Comparison of ENCODE assay signal across 1 cellular context in genomic region chr3:170128977-170129431, GRCh38.
A peak's percentile ranks its signal among the peaks of the same experiment; 100 is the strongest.
TF ChIP-seq lines count a peak whose summit lies in the region.

No MANE protein-coding gene starts in this region.

TF ChIP-seq in HEK293, 187 proteins besides CTCF, POLR2A, EP300 and RAD21 (continued from another document and continues in another):
- TF ChIP-seq ZNF473 (tag by site-specific recombination; IDR thresholded peaks at IDR 0.05) (no peak), PBX3 (CRISPR knock-in tag; IDR thresholded peaks at IDR 0.05) (no peak), ZNF704 (tag by site-specific recombination; IDR thresholded peaks at IDR 0.05) (no peak), MEIS1 (CRISPR knock-in tag; IDR thresholded peaks at IDR 0.05; ENCODE audit: borderline replicate concordance) (no peak), ZNF664 (tag by site-specific recombination; IDR thresholded peaks at IDR 0.05) (no peak), ZNF398 (tag by site-specific recombination; IDR thresholded peaks at IDR 0.05) (no peak), ZNF266 (tag by site-specific recombination; IDR thresholded peaks at IDR 0.05; ENCODE audit: low read depth) (no peak), ZNF174 (tag by site-specific recombination; IDR thresholded peaks at IDR 0.05) (no peak), ZSCAN30 (tag by site-specific recombination; IDR thresholded peaks at IDR 0.05) (no peak), ZNF10 (tag by site-specific recombination; IDR thresholded peaks at IDR 0.05) (peak; percentile 91), HOXC10 (CRISPR knock-in tag; IDR thresholded peaks at IDR 0.05) (no peak), ZBTB6 (tag by site-specific recombination; IDR thresholded peaks at IDR 0.05) (no peak), MYNN (tag by site-specific recombination; IDR thresholded peaks at IDR 0.05; ENCODE audit: borderline replicate concordance) (no peak), ZNF830 (tag by site-specific recombination; IDR thresholded peaks at IDR 0.05; ENCODE audit: low read depth) (no peak), ZNF354C (tag by site-specific recombination; IDR thresholded peaks at IDR 0.05; ENCODE audit: borderline replicate concordance, low read depth) (no peak), ZBTB11 (tag by site-specific recombination; conservative IDR thresholded peaks at IDR 0.05; ENCODE audit: low read depth) (no peak), ZNF558 (tag by site-specific recombination; IDR thresholded peaks at IDR 0.05) (no peak), ZNF510 (tag by site-specific recombination; IDR thresholded peaks at IDR 0.05; ENCODE audit: insufficient replicate concordance) (no peak), ZNF121 (tag by site-specific recombination; IDR thresholded peaks at IDR 0.05) (no peak), ZNF623 (tag by site-specific recombination; IDR thresholded peaks at IDR 0.05) (no peak), ZNF629 (tag by site-specific recombination; IDR thresholded peaks at IDR 0.05) (0 out of 2 replicates have a peak, but pooled peaks have one; percentile 10), ZNF16 (tag by site-specific recombination; IDR thresholded peaks at IDR 0.05; ENCODE audit: low read depth) (no peak), ZNF600 (tag by site-specific recombination; IDR thresholded peaks at IDR 0.05) (peak; percentile 75), RBAK (tag by site-specific recombination; IDR thresholded peaks at IDR 0.05) (no peak), SP3 (tag by site-specific recombination; IDR thresholded peaks at IDR 0.05) (peak; percentile 10; the same call in 1 of the 2 replicates), SCRT1 (tag by site-specific recombination; IDR thresholded peaks at IDR 0.05; ENCODE audit: borderline replicate concordance) (no peak), ZNF707 (tag by site-specific recombination; IDR thresholded peaks at IDR 0.05) (no peak), ZNF518A (tag by site-specific recombination; conservative IDR thresholded peaks at IDR 0.05; ENCODE audit: low read depth) (no peak), KLF16 (tag by site-specific recombination; IDR thresholded peaks at IDR 0.05) (no peak), SP7 (tag by site-specific recombination; IDR thresholded peaks at IDR 0.05) (peak; percentile 74), SETDB1 (IDR thresholded peaks at IDR 0.05; ENCODE audit: insufficient read length, low read length) (peak; percentile 48), ZNF776 (tag by site-specific recombination; IDR thresholded peaks at IDR 0.05; ENCODE audit: borderline replicate concordance) (no peak), ZNF76 (tag by site-specific recombination; IDR thresholded peaks at IDR 0.05; ENCODE audit: borderline replicate concordance, low read depth) (no peak), KLF8 (tag by site-specific recombination; IDR thresholded peaks at IDR 0.05) (no peak), ZNF202 (tag by site-specific recombination; IDR thresholded peaks at IDR 0.05; ENCODE audit: borderline replicate concordance) (no peak), ZNF175 (tag by site-specific recombination; IDR thresholded peaks at IDR 0.05) (no peak), SALL2 (tag by site-specific recombination; IDR thresholded peaks at IDR 0.05; ENCODE audit: borderline replicate concordance) (no peak), ZNF426 (tag by site-specific recombination; IDR thresholded peaks at IDR 0.05) (no peak), ZFP69B (tag by site-specific recombination; IDR thresholded peaks at IDR 0.05) (no peak), SP2 (tag by site-specific recombination; IDR thresholded peaks at IDR 0.05) (peak; percentile 35), ZNF416 (tag by site-specific recombination; IDR thresholded peaks at IDR 0.05) (no peak), ELK4 (IDR thresholded peaks at IDR 0.05; ENCODE audit: borderline replicate concordance, low read depth, low read length) (no peak), ZNF18 (tag by site-specific recombination; IDR thresholded peaks at IDR 0.05) (no peak), ZNF157 (tag by site-specific recombination; IDR thresholded peaks at IDR 0.05) (no peak), ZBTB20 (tag by site-specific recombination; IDR thresholded peaks at IDR 0.05) (no peak), ZNF280D (tag by site-specific recombination; IDR thresholded peaks at IDR 0.05) (0 out of 2 replicates have a peak, but pooled peaks have one; percentile 36)
